ENCODE assay signal across 25 cellular contexts in the genomic region with DNA sequence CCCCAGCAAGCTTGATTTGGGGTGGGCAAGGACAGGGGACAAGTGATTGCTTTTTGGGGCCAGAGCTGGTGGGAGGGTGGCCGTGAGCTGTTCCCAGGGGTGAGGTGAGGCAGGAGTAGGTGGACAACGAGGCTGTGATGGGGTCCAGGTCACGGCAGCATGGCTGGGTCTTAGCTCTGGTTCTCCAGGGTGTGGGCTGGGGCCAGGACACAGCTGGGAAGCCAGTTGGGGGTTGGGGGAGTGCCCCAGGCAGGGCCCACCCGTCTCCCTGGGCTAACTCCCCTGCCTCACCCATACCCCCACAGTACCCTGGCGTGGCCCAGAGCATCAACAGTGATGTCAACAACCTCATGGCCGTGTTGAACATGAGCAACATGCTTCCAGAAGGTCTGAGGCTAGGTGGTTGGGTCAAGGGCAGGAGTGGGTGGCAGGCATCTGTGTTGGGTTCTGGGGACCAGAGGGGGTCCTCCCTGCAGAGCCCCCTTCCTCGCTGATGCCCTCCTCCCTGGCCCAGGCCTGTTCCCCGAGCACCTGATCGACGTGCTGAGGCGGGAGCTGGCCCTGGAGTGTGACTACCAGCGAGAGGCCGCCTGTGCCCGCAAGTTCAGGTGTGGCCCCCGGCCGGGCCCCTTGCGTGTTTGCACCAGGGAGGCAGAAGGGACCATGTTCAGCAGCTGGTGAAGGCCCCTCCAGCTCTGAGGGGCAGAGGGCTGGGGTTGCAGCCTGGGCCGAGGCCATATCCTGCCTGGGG. TPM values are rescaled to one million over a fixed set of nuclear protein-coding genes. Genes with fewer than 3 reads are reported as not detected.
DNase-seq lines count a peak whose midpoint lies in the region; ATAC-seq and TF ChIP-seq lines count a peak whose summit lies in the region.
"Had no signal": no experiment of that assay in that cellular context is flagged by ENCODE, and none has a peak within 500 bp of the region (broad histone marks: within the 10 kb centered on the region; RNA-seq: fewer than 3 reads in every experiment).

No MANE protein-coding gene starts in this region.

- peak overlapping the region; percentile 33 for H3K27ac Mint-ChIP-seq in dendritic cell treated with granulocyte-macrophage colony-stimulating factor and Interleukin-4, amounts not matched to agents 40 ng/mL and 50 ng/mL, for 4 days

- no peak for ATAC-seq in heart left ventricle
- ATAC-seq in left cardiac atrium, result no peak
- no peak for ATAC-seq in HG02763 (IDR thresholded peaks at IDR 0.05; ENCODE audit: unreplicated experiment)
- no peak for ATAC-seq in HG03135 (IDR thresholded peaks at IDR 0.05; ENCODE audit: unreplicated experiment)
- ATAC-seq: lower lobe of right lung, Panc1, upper lobe of right lung had no signal

- H3K36me3 ChIP-seq in heart left ventricle, result peaks cover 0 to 71% (median 48%) of the 10 kb centered on the region in 9 donors

- DNase-seq in heart left ventricle (no peak), left cardiac atrium (no peak), posterior vena cava (ENCODE audit: low spot score) (peak; percentile 73), NCI-H524 (lab: John Stamatoyannopoulos, UW) (no peak)
- DNase-seq: activated CD4-positive, alpha-beta T cell treated with anti-CD3 and anti-CD28 coated beads, Interleukin-2, amount 50 U/mL, for 1 hour; activated naive CD4-positive, alpha-beta T cell treated with Interleukin-2 at 50 U/mL for 16 hours; activated T-cell treated with anti-CD3 and anti-CD28 coated beads for 4 hours; amygdala; lower lobe of right lung; MM.1S; NCI-H1417 treated with DMSO at 0.1 percent for 48 hours; NCI-H2107; NCI-H510A; SJCRH30; stimulated activated CD4-positive, alpha-beta T cell treated with anti-CD3 and anti-CD28 coated beads, Interleukin-2, amount 100 ng/mL, for 48 hours; stimulated activated naive CD8-positive, alpha-beta T cell treated with anti-CD3 and anti-CD28 coated beads, Interleukin-15, amount 100 ng/mL, for 72 hours; T-helper 1 cell; upper lobe of right lung had no signal

- TF ChIP-seq POLR2A in heart left ventricle (IDR thresholded peaks at IDR 0.05), result no peak

- H3K4me3 Mint-ChIP-seq in dendritic cell treated with granulocyte-macrophage colony-stimulating factor and Interleukin-4, amounts not matched to agents 40 ng/mL and 50 ng/mL, for 4 days, result no peak overlapping the region
- H3K4me3 Mint-ChIP-seq: stimulated activated naive CD8-positive, alpha-beta T cell treated with anti-CD3 and anti-CD28 coated beads, Interleukin-15, amount 100 ng/mL, for 72 hours had no signal

- TF ChIP-seq CTCF in heart left ventricle (IDR thresholded peaks at IDR 0.05), result no peak

- intact Hi-C loops in heart left ventricle (cut with DNase I) (loop anchor here in 3 of 10 donors (5.0 kb wide), 1 partner anchor 41 kb away; the partner anchor contains the start of gene COQ8A (in 3 of the 3)), left cardiac atrium (cut with DNase I) (loop anchor here in 1 of 2 donors (5.0 kb wide), 1 partner anchor 41 kb away; the partner anchor contains the start of gene COQ8A), posterior vena cava (cut with DNase I) (no loop called here)
- intact Hi-C loops in dendritic cell treated with granulocyte-macrophage colony-stimulating factor and Interleukin-4, amounts not matched to agents 40 ng/mL and 50 ng/mL, for 4 days (cut with micrococcal nuclease), result no loop called here

- H3K9me3 ChIP-seq in heart left ventricle, result no peaks in the 10 kb centered on the region
- H3K9me3 ChIP-seq: lower lobe of right lung, neutrophil, SJCRH30, upper lobe of right lung had no signal

- H3K27me3 ChIP-seq in heart left ventricle, result no peaks in the 10 kb centered on the region
- H3K27me3 ChIP-seq: hepatocyte, neutrophil, SJCRH30, upper lobe of right lung had no signal

- peaks cover 5% of the 10 kb centered on the region for H3K4me1 Mint-ChIP-seq in dendritic cell treated with granulocyte-macrophage colony-stimulating factor and Interleukin-4, amounts not matched to agents 40 ng/mL and 50 ng/mL, for 4 days (ENCODE audit: low read depth)
- H3K4me1 Mint-ChIP-seq: stimulated activated naive CD8-positive, alpha-beta T cell treated with anti-CD3 and anti-CD28 coated beads, Interleukin-15, amount 100 ng/mL, for 72 hours had no signal

- H3K36me3 Mint-ChIP-seq in dendritic cell treated with granulocyte-macrophage colony-stimulating factor and Interleukin-4, amounts not matched to agents 40 ng/mL and 50 ng/mL, for 4 days (ENCODE audit: low read depth), result peaks cover 96% of the 10 kb centered on the region

- 90 to 95% (median 92%) methylated on average over 11 to 18 of the region's 18 CpGs for WGBS in heart left ventricle, 4 donors

- H3K27ac ChIP-seq in heart left ventricle, result peak overlapping the region in 10 of 12 donors; percentile 50 to 96 (median 81)
- H3K27ac ChIP-seq: hepatocyte, lower lobe of right lung, neutrophil, SJCRH30, upper lobe of right lung had no signal

- H3K27me3 Mint-ChIP-seq in dendritic cell treated with granulocyte-macrophage colony-stimulating factor and Interleukin-4, amounts not matched to agents 40 ng/mL and 50 ng/mL, for 4 days, result no peaks in the 10 kb centered on the region
- H3K27me3 Mint-ChIP-seq: stimulated activated naive CD8-positive, alpha-beta T cell treated with anti-CD3 and anti-CD28 coated beads, Interleukin-15, amount 100 ng/mL, for 72 hours had no signal

- H3K4me1 ChIP-seq in heart left ventricle, result peaks cover 0 to 98% (median 53%) of the 10 kb centered on the region in 12 donors
- H3K4me1 ChIP-seq: SJCRH30 had no signal

- H3K9me3 Mint-ChIP-seq in dendritic cell treated with granulocyte-macrophage colony-stimulating factor and Interleukin-4, amounts not matched to agents 40 ng/mL and 50 ng/mL, for 4 days, result no peaks in the 10 kb centered on the region
- H3K9me3 Mint-ChIP-seq: stimulated activated naive CD8-positive, alpha-beta T cell treated with anti-CD3 and anti-CD28 coated beads, Interleukin-15, amount 100 ng/mL, for 72 hours had no signal

- H3K4me3 ChIP-seq in heart left ventricle, result no peak overlapping the region
- H3K4me3 ChIP-seq: hepatocyte, lower lobe of right lung, SJCRH30, smooth muscle cell, upper lobe of right lung had no signal

RNA-seq across cellular contexts. Expression of gene COQ8A, which starts 43.3 kb away (rescaled TPM):
- total RNA-seq in heart left ventricle (100 to 1,000 TPM; 141 to 915 (median 310) TPM), left cardiac atrium (100 to 1,000 TPM; 107 to 179 TPM), posterior vena cava (10 to 100 TPM; 15.4 to 21.1 TPM)
- 100 to 1,000 TPM; 193 to 243 TPM for polyA plus RNA-seq in heart left ventricle

Comparison
In these comparisons a context has a peak if more than half of its experiments do, and no peak if none do; other contexts are left out.
1. RNA of gene COQ8A, which starts 43.3 kb away (total RNA-seq): 141 to 915 TPM in heart left ventricle and 107 to 179 TPM in left cardiac atrium; 15.4 to 21.1 TPM in posterior vena cava; every median in the first group is over 4 times any median in the second.